8 cellular contexts compared by ENCODE assay signal in genomic region chr7:90629306-90629918, GRCh38. TPM values are rescaled to one million over a fixed set of nuclear protein-coding genes. Genes with fewer than 3 reads are reported as not detected.
DNase-seq lines count a peak whose midpoint lies in the region; ATAC-seq and TF ChIP-seq lines count a peak whose summit lies in the region.

No MANE protein-coding gene starts in this region.

- H3K36me3 ChIP-seq in stomach, result no peaks in the 10 kb centered on the region

- H3K27me3 ChIP-seq in stomach, result no peaks in the 10 kb centered on the region

- WGBS in stomach, 5 donors, result 87 to 95% (median 91%) methylated on average over 6 of the region's 6 CpGs

- peak; percentile 69 for ATAC-seq in HG02571 (IDR thresholded peaks at IDR 0.05; ENCODE audit: unreplicated experiment)
- peak; percentile 85 for ATAC-seq in left ventricle myocardium superior

- no peak overlapping the region for H3K27ac ChIP-seq in stomach

- TF ChIP-seq EP300 in stomach (IDR thresholded peaks at IDR 0.05), result no peak

- TF ChIP-seq CTCF in GM12874 (IDR thresholded peaks at IDR 0.05; ENCODE audit: insufficient read depth, low read depth, low read length) (peak; percentile 56; the same call in 1 of the 2 replicates), WI38 (IDR thresholded peaks at IDR 0.05; ENCODE audit: low read depth, low read length) (peak; percentile 57), stomach (IDR thresholded peaks at IDR 0.05) (peak in 5 of 7 experiments; percentile 33 to 57 (median 45))

- in situ Hi-C loops in ACHN (cut with HindIII; ENCODE audit: low pct_ligation_motif_present, low pct_unique_long_range_greater_than_20kb, low sequenced_read_pairs), result no loop called here

- DNase-seq in ACHN (peak; percentile 69), NCI-H146 treated with DMSO at 0.1 percent for 48 hours (lab: John Stamatoyannopoulos, UW; ENCODE audit: unreplicated experiment) (peak; percentile 25), left ventricle myocardium superior (no peak), stomach (no peak)
- DNase-seq in effector CD8-positive, alpha-beta T cell (lab: John Stamatoyannopoulos, UW), result no peak

- intact Hi-C loops in left ventricle myocardium superior (cut with micrococcal nuclease), result loop anchor here (10.0 kb wide), 1 partner anchor 55 kb away; no protein-coding TSS in a partner anchor
- intact Hi-C loops in stomach (cut with DNase I; ENCODE audit: low total_unique reads), result loop anchor here (10.0 kb wide), 1 partner anchor 75 kb away; no protein-coding TSS in a partner anchor

- H3K9me3 ChIP-seq in stomach, result no peaks in the 10 kb centered on the region

- peaks cover 0 to 20% (median 13%) of the 10 kb centered on the region in 4 donors for H3K4me1 ChIP-seq in stomach

- H3K4me3 ChIP-seq in WI38 (ENCODE audit: low read depth, low read length) (no peak overlapping the region), stomach (no peak overlapping the region)

- TF ChIP-seq POLR2A in stomach (IDR thresholded peaks at IDR 0.05), result no peak

RNA-seq across cellular contexts. Expression of gene CDK14, which starts 33.3 kb away (rescaled TPM):
- 23.9 TPM for total RNA-seq in left ventricle myocardium superior
- total RNA-seq in stomach, result 10 to 100 TPM in 4 of 5 donors, under 1 TPM in 1; 0.58 to 43.9 (median 12.8) TPM
- polyA plus RNA-seq in stomach, result 10 to 100 TPM in 1 of 3 donors, 1 to 10 TPM in 2; 3.0 to 14.2 (median 8.3) TPM

Comparison
In these comparisons a context has a peak if more than half of its experiments do, and no peak if none do; other contexts are left out.
1. DNase-seq: peak in ACHN (single experiment) and NCI-H146 treated with DMSO at 0.1 percent for 48 hours (single experiment); none in left ventricle myocardium superior (single experiment), stomach (single experiment) and effector CD8-positive, alpha-beta T cell (single experiment).
2. Peak in every context shown above with its lines, with median percentiles within 50 percentile points of each other: CTCF ChIP-seq.